In the genomic region with DNA sequence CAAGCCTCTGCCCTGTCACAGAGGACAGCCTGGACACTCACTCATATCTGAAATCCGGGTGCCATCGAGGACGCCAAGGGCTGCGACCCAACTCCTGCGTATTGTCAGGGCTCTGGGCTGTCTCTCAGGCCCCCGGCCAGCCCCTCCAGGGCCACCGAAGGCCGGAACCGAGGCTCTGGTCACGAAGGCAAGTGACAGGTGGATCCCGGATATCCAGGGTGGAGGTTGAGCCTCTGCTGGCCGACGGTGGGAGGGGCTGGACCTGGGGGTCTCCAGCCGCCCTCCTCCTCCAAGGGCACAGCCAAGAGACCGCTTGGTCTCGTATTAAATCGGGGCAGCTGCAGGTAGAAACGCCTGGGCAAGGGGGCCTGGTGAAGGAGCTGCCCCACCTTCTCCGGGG, we compare ENCODE assay signal across 19 cellular contexts. TPM values are rescaled to one million over a fixed set of nuclear protein-coding genes. Genes with fewer than 3 reads are reported as not detected.
A peak's percentile ranks its signal among the peaks of the same experiment; 100 is the strongest.
DNase-seq lines count a peak whose midpoint lies in the region; ATAC-seq and TF ChIP-seq lines count a peak whose summit lies in the region.
"Had no signal": no experiment of that assay in that cellular context is flagged by ENCODE, and none has a peak within 500 bp of the region (broad histone marks: within the 10 kb centered on the region; RNA-seq: fewer than 3 reads in every experiment).

No MANE protein-coding gene starts in this region.

- H3K4me1 ChIP-seq in spleen (peaks cover 46 to 98% (median 80%) of the 10 kb centered on the region in 6 donors), transverse colon (peaks cover 42 to 50% (median 44%) of the 10 kb centered on the region in 4 donors)

- intact Hi-C loops in spleen (cut with DNase I; ENCODE audit: low total_unique reads) (no loop called here), transverse colon (cut with DNase I; ENCODE audit: low total_unique reads) (no loop called here), cardiac septum (cut with DNase I) (no loop called here)

- H3K27ac Mint-ChIP-seq in activated T-cell treated with anti-CD3 and anti-CD28 coated beads, Interleukin-2, amount 50 U/mL, for 24 hours, result peak overlapping the region; percentile 63
- H3K27ac Mint-ChIP-seq in activated T-cell treated with anti-CD3 and anti-CD28 coated beads, Interleukin-2, amount 50 U/mL, for 72 hours, result no peak overlapping the region
- H3K27ac Mint-ChIP-seq in T-helper 17 cell, result peak overlapping the region; percentile 95
- peak overlapping the region; percentile 40 to 99 (median 80) for H3K27ac Mint-ChIP-seq in immature natural killer cell
- no peak overlapping the region for H3K27ac Mint-ChIP-seq in activated CD8-positive, alpha-beta T cell treated with anti-CD3 and anti-CD28 coated beads, Interleukin-2, amount 10 ng/mL, durations not matched to agents 7 days and 5 days

- H3K9me3 Mint-ChIP-seq in activated T-cell treated with anti-CD3 and anti-CD28 coated beads, Interleukin-2, amount 50 U/mL, for 24 hours, result no peaks in the 10 kb centered on the region
- no peaks in the 10 kb centered on the region for H3K9me3 Mint-ChIP-seq in activated T-cell treated with anti-CD3 and anti-CD28 coated beads, Interleukin-2, amount 50 U/mL, for 72 hours
- H3K9me3 Mint-ChIP-seq in immature natural killer cell, result no peaks in the 10 kb centered on the region
- H3K9me3 Mint-ChIP-seq in activated CD8-positive, alpha-beta T cell treated with anti-CD3 and anti-CD28 coated beads, Interleukin-2, amount 10 ng/mL, durations not matched to agents 7 days and 5 days (ENCODE audit: insufficient read depth), result no peaks in the 10 kb centered on the region
- H3K9me3 Mint-ChIP-seq: CD4-positive, CD25-positive, alpha-beta regulatory T cell had no signal

- in situ Hi-C loops in transverse colon (cut with MboI; ENCODE audit: low pct_ligation_motif_present in 1 of 4, low pct_unique_long_range_greater_than_20kb in 1 of 4, low sequenced_read_pairs in 3 of 4), result no loop called here

- no peak for ATAC-seq in activated T-cell treated with anti-CD3 and anti-CD28 coated beads, Interleukin-2, amount 50 U/mL, for 72 hours (replicated peaks in 1 of 2)
- ATAC-seq in T-helper 17 cell, result no peak
- no peak for ATAC-seq in activated CD8-positive, alpha-beta T cell treated with anti-CD3 and anti-CD28 coated beads, Interleukin-2, amount 10 ng/mL, durations not matched to agents 7 days and 5 days

- WGBS in spleen, 5 donors, result 74 to 86% (median 78%) methylated on average over 6 to 19 of the region's 19 CpGs
- WGBS in transverse colon (ENCODE audit: low coverage in 1 of 2), 2 donors, result 77% methylated on average over 19 of the region's 19 CpGs; no CpG with 5 or more reads in 1 of the 2 donors

- TF ChIP-seq CTCF in spleen (IDR thresholded peaks at IDR 0.05 in 8 of 11, conservative IDR thresholded peaks at IDR 0.05 in 3 of 11) (no peak), transverse colon (IDR thresholded peaks at IDR 0.05) (no peak)

- DNase-seq in activated T-cell treated with anti-CD3 and anti-CD28 coated beads, Interleukin-2, amount 50 U/mL, for 24 hours, result no peak
- no peak for DNase-seq in activated T-cell treated with anti-CD3 and anti-CD28 coated beads, Interleukin-2, amount 50 U/mL, for 72 hours
- DNase-seq in T-helper 17 cell, result no peak
- DNase-seq in immature natural killer cell, result no peak
- peak; percentile 74 for DNase-seq in spleen
- no peak for DNase-seq in activated CD8-positive, alpha-beta T cell treated with anti-CD3 and anti-CD28 coated beads, Interleukin-2, amount 10 ng/mL, durations not matched to agents 7 days and 5 days
- DNase-seq in transverse colon, result no peak
- DNase-seq in cardiac septum (ENCODE audit: low spot score), result no peak
- DNase-seq: CD4-positive, CD25-positive, alpha-beta regulatory T cell; GM23248; NCI-H1092 treated with DMSO at 0.1 percent for 48 hours; NCI-H187 treated with DMSO at 0.1 percent for 48 hours; NCI-H446; NCI-H748 treated with DMSO at 0.1 percent for 48 hours; Right ventricle myocardium superior had no signal

- peaks cover 85% of the 10 kb centered on the region for H3K36me3 Mint-ChIP-seq in activated T-cell treated with anti-CD3 and anti-CD28 coated beads, Interleukin-2, amount 50 U/mL, for 24 hours (ENCODE audit: low read depth)
- H3K36me3 Mint-ChIP-seq in activated T-cell treated with anti-CD3 and anti-CD28 coated beads, Interleukin-2, amount 50 U/mL, for 72 hours (ENCODE audit: insufficient read depth in 2 of 2), result peaks cover 0 to 14% of the 10 kb centered on the region in 2 donors
- no peaks in the 10 kb centered on the region for H3K36me3 Mint-ChIP-seq in T-helper 17 cell (ENCODE audit: low read depth)
- H3K36me3 Mint-ChIP-seq in immature natural killer cell, result no peaks in the 10 kb centered on the region
- H3K36me3 Mint-ChIP-seq in activated CD8-positive, alpha-beta T cell treated with anti-CD3 and anti-CD28 coated beads, Interleukin-2, amount 10 ng/mL, durations not matched to agents 7 days and 5 days (ENCODE audit: low read depth), result peaks cover 43% of the 10 kb centered on the region

- CTCF ChIA-PET in activated CD8-positive, alpha-beta T cell treated with anti-CD3 and anti-CD28 coated beads, Interleukin-2, amount 10 ng/mL, durations not matched to agents 7 days and 5 days (lab: Charles Lee), result no interaction called here

- H3K4me3 ChIP-seq in spleen, result peak overlapping the region in 1 of 8 donors; percentile 1
- H3K4me3 ChIP-seq in transverse colon, result no peak overlapping the region
- H3K4me3 ChIP-seq: GM23248 had no signal

- H3K4me3 Mint-ChIP-seq in activated T-cell treated with anti-CD3 and anti-CD28 coated beads, Interleukin-2, amount 50 U/mL, for 24 hours, result no peak overlapping the region
- no peak overlapping the region for H3K4me3 Mint-ChIP-seq in activated T-cell treated with anti-CD3 and anti-CD28 coated beads, Interleukin-2, amount 50 U/mL, for 72 hours
- no peak overlapping the region for H3K4me3 Mint-ChIP-seq in T-helper 17 cell
- peak overlapping the region in 1 of 5 donors; percentile 25 for H3K4me3 Mint-ChIP-seq in immature natural killer cell
- no peak overlapping the region for H3K4me3 Mint-ChIP-seq in activated CD8-positive, alpha-beta T cell treated with anti-CD3 and anti-CD28 coated beads, Interleukin-2, amount 10 ng/mL, durations not matched to agents 7 days and 5 days

- TF ChIP-seq EP300 in transverse colon (IDR thresholded peaks at IDR 0.05; ENCODE audit: low read depth), result no peak

- H3K4me1 Mint-ChIP-seq in activated T-cell treated with anti-CD3 and anti-CD28 coated beads, Interleukin-2, amount 50 U/mL, for 24 hours (ENCODE audit: low read depth), result peaks cover 61% of the 10 kb centered on the region
- peaks cover 47% of the 10 kb centered on the region for H3K4me1 Mint-ChIP-seq in activated T-cell treated with anti-CD3 and anti-CD28 coated beads, Interleukin-2, amount 50 U/mL, for 72 hours (ENCODE audit: low read depth)
- H3K4me1 Mint-ChIP-seq in T-helper 17 cell, result peaks cover 49% of the 10 kb centered on the region
- H3K4me1 Mint-ChIP-seq in immature natural killer cell, result peaks cover 49 to 74% of the 10 kb centered on the region in 2 donors
- peaks cover 35% of the 10 kb centered on the region for H3K4me1 Mint-ChIP-seq in activated CD8-positive, alpha-beta T cell treated with anti-CD3 and anti-CD28 coated beads, Interleukin-2, amount 10 ng/mL, durations not matched to agents 7 days and 5 days (ENCODE audit: low read depth)

- H3K27me3 Mint-ChIP-seq in activated T-cell treated with anti-CD3 and anti-CD28 coated beads, Interleukin-2, amount 50 U/mL, for 24 hours, result no peaks in the 10 kb centered on the region
- H3K27me3 Mint-ChIP-seq in activated T-cell treated with anti-CD3 and anti-CD28 coated beads, Interleukin-2, amount 50 U/mL, for 72 hours (ENCODE audit: low read depth), result no peaks in the 10 kb centered on the region
- H3K27me3 Mint-ChIP-seq in T-helper 17 cell (no peaks in the 10 kb centered on the region), immature natural killer cell (ENCODE audit: low read depth in 3 of 3) (peaks cover 27 to 41% (median 33%) of the 10 kb centered on the region in 3 donors)
- H3K27me3 Mint-ChIP-seq in activated CD8-positive, alpha-beta T cell treated with anti-CD3 and anti-CD28 coated beads, Interleukin-2, amount 10 ng/mL, durations not matched to agents 7 days and 5 days (ENCODE audit: low read depth), result no peaks in the 10 kb centered on the region

- H3K27me3 ChIP-seq in spleen (replicated peaks in 1 of 7) (no peaks in the 10 kb centered on the region), transverse colon (no peaks in the 10 kb centered on the region)

- H3K36me3 ChIP-seq in spleen, result peaks cover 0 to 69% (median 31%) of the 10 kb centered on the region in 6 donors
- H3K36me3 ChIP-seq in transverse colon, result no peaks in the 10 kb centered on the region

- POLR2A ChIA-PET in activated CD8-positive, alpha-beta T cell treated with anti-CD3 and anti-CD28 coated beads, Interleukin-2, amount 10 ng/mL, durations not matched to agents 7 days and 5 days (lab: Charles Lee), result no interaction called here

- TF ChIP-seq POLR2A in spleen (IDR thresholded peaks at IDR 0.05), result no peak
- TF ChIP-seq POLR2A in transverse colon (IDR thresholded peaks at IDR 0.05), result no peak

- H3K27ac ChIP-seq in spleen (peak overlapping the region in 5 of 8 donors; percentile 97 to 99 (median 98)), transverse colon (no peak overlapping the region)
- H3K27ac ChIP-seq: 22Rv1, KMS-11 had no signal

- H3K9me3 ChIP-seq in T-helper 17 cell (ENCODE audit: control insufficient read depth, low read length, poor library complexity, severe bottlenecking), result no peaks in the 10 kb centered on the region
- H3K9me3 ChIP-seq in spleen, result no peaks in the 10 kb centered on the region
- H3K9me3 ChIP-seq in transverse colon, result no peaks in the 10 kb centered on the region

RNA-seq across cellular contexts. Expression of a gene that starts 5.4 kb away (rescaled TPM):
- 10 to 100 TPM; 72.8 to 91.8 TPM for total RNA-seq in activated T-cell treated with anti-CD3 and anti-CD28 coated beads, Interleukin-2, amount 50 U/mL, for 72 hours
- 100 to 1,000 TPM; 105 to 126 TPM for total RNA-seq in T-helper 17 cell
- polyA plus RNA-seq in immature natural killer cell, result 100 to 1,000 TPM in 1 of 3 donors, 10 to 100 TPM in 2; 78.7 to 119 (median 94.4) TPM
- total RNA-seq in spleen, result 10 to 100 TPM; 49.2 to 95.1 (median 57.7) TPM
- 10 to 100 TPM; 38.1 to 55.3 (median 45.0) TPM for polyA plus RNA-seq in spleen
- total RNA-seq in activated CD8-positive, alpha-beta T cell treated with anti-CD3 and anti-CD28 coated beads, Interleukin-2, amount 10 ng/mL, durations not matched to agents 7 days and 5 days, result 10 to 100 TPM; 71.3 to 78.4 TPM
- total RNA-seq in transverse colon, result 100 to 1,000 TPM in 2 of 4 donors, 10 to 100 TPM in 2; 88.6 to 148 (median 102) TPM
- 31.4 TPM for total RNA-seq in cardiac septum

RNA-seq across cellular contexts. Expression of a gene that starts 17.9 kb away (rescaled TPM):
- total RNA-seq in activated T-cell treated with anti-CD3 and anti-CD28 coated beads, Interleukin-2, amount 50 U/mL, for 72 hours, result not detected
- total RNA-seq in T-helper 17 cell (under 1 TPM; 0.65 to 0.68 TPM), spleen (under 1 TPM in 2 of 7 donors, not detected in 5; 0.27 to 0.61 TPM), transverse colon (not detected), cardiac septum (not detected)
- polyA plus RNA-seq in immature natural killer cell (under 1 TPM in 1 of 3 donors, not detected in 2; 0.54 TPM), spleen (under 1 TPM in 2 of 3 donors, not detected in 1; 0.10 to 0.20 TPM)
- total RNA-seq in activated CD8-positive, alpha-beta T cell treated with anti-CD3 and anti-CD28 coated beads, Interleukin-2, amount 10 ng/mL, durations not matched to agents 7 days and 5 days, result not detected
- total RNA-seq: Daoy, MCF 10A, Right ventricle myocardium superior had no signal
- polyA plus RNA-seq: GM23248 had no signal

RNA-seq across cellular contexts. Expression of a gene that starts 18.6 kb away (rescaled TPM):
- total RNA-seq in activated T-cell treated with anti-CD3 and anti-CD28 coated beads, Interleukin-2, amount 50 U/mL, for 72 hours, result 10 to 100 TPM; 10.0 to 11.4 TPM
- total RNA-seq in T-helper 17 cell (1 to 10 TPM; 1.3 to 2.0 TPM), spleen (10 to 100 TPM; 11.5 to 43.4 (median 16.6) TPM), transverse colon (10 to 100 TPM; 14.1 to 37.9 (median 31.2) TPM), cardiac septum (136 TPM)
- polyA plus RNA-seq in immature natural killer cell (1 to 10 TPM in 2 of 3 donors, not detected in 1; 1.4 to 2.6 TPM), spleen (10 to 100 TPM in 2 of 3 donors, 1 to 10 TPM in 1; 5.6 to 31.2 (median 10.9) TPM)
- 1 to 10 TPM; 2.2 to 3.0 TPM for total RNA-seq in activated CD8-positive, alpha-beta T cell treated with anti-CD3 and anti-CD28 coated beads, Interleukin-2, amount 10 ng/mL, durations not matched to agents 7 days and 5 days

RNA-seq across cellular contexts. Expression of a gene that starts 24.3 kb away (rescaled TPM):
- total RNA-seq in activated T-cell treated with anti-CD3 and anti-CD28 coated beads, Interleukin-2, amount 50 U/mL, for 72 hours, result 10 to 100 TPM; 62.7 to 79.0 TPM
- total RNA-seq in T-helper 17 cell (10 to 100 TPM; 61.3 to 64.7 TPM), spleen (10 to 100 TPM; 28.6 to 55.6 (median 49.7) TPM), transverse colon (100 to 1,000 TPM in 1 of 4 donors, 10 to 100 TPM in 3; 45.9 to 114 (median 63.9) TPM), cardiac septum (37.3 TPM)
- polyA plus RNA-seq in immature natural killer cell (10 to 100 TPM; 26.6 to 38.1 (median 37.5) TPM), spleen (100 to 1,000 TPM in 2 of 3 donors, 10 to 100 TPM in 1; 67.8 to 105 (median 102) TPM)
- total RNA-seq in activated CD8-positive, alpha-beta T cell treated with anti-CD3 and anti-CD28 coated beads, Interleukin-2, amount 10 ng/mL, durations not matched to agents 7 days and 5 days, result 10 to 100 TPM; 50.6 to 51.0 TPM

RNA-seq across cellular contexts. Expression of a gene that starts 37.6 kb away (rescaled TPM):
- total RNA-seq in activated T-cell treated with anti-CD3 and anti-CD28 coated beads, Interleukin-2, amount 50 U/mL, for 72 hours, result under 1 TPM in 1 of 2 donors, not detected in 1; 0.22 TPM
- total RNA-seq in T-helper 17 cell (not detected), spleen (1 to 10 TPM in 2 of 7 donors, under 1 TPM in 3, not detected in 2; 0.46 to 2.5 (median 0.60) TPM), transverse colon (not detected), cardiac septum (not detected)
- polyA plus RNA-seq in immature natural killer cell (10 to 100 TPM in 1 of 3 donors, 1 to 10 TPM in 2; 5.8 to 41.4 (median 6.3) TPM), spleen (under 1 TPM; 0.24 to 0.70 (median 0.27) TPM)
- total RNA-seq in activated CD8-positive, alpha-beta T cell treated with anti-CD3 and anti-CD28 coated beads, Interleukin-2, amount 10 ng/mL, durations not matched to agents 7 days and 5 days, result not detected
- total RNA-seq: Daoy, GM23248, MCF 10A, Right ventricle myocardium superior had no signal
- polyA plus RNA-seq: CD4-positive, CD25-positive, alpha-beta regulatory T cell; GM23248 had no signal

Comparison
In these comparisons a context has a peak if more than half of its experiments do, and no peak if none do; other contexts are left out.
1. H3K27ac Mint-ChIP-seq: peak in activated T-cell treated with anti-CD3 and anti-CD28 coated beads, Interleukin-2, amount 50 U/mL, for 24 hours (single experiment), T-helper 17 cell (single experiment) and immature natural killer cell (6 of 6); none in activated T-cell treated with anti-CD3 and anti-CD28 coated beads, Interleukin-2, amount 50 U/mL, for 72 hours (single experiment) and activated CD8-positive, alpha-beta T cell treated with anti-CD3 and anti-CD28 coated beads, Interleukin-2, amount 10 ng/mL, durations not matched to agents 7 days and 5 days (single experiment).
2. H3K27ac ChIP-seq: peak in spleen (5 of 8); none in transverse colon (0 of 4).